Comparison of ENCODE assay signal across 1 cellular context in genomic region chr19:16078759-16079707, GRCh38.
TF ChIP-seq lines count a peak whose summit lies in the region.

No MANE protein-coding gene starts in this region.

TF ChIP-seq in K562, 482 proteins besides CTCF, POLR2A, EP300 and RAD21 (continued from another document and continues in another):
- TF ChIP-seq CEBPG (CRISPR knock-in tag; IDR thresholded peaks at IDR 0.05) (peak; percentile 57), CEBPG (tag; conservative IDR thresholded peaks at IDR 0.05 in 1 of 2, IDR thresholded peaks at IDR 0.05 in 1 of 2) (peak; percentile 68 to 69), AFF1 (IDR thresholded peaks at IDR 0.05; ENCODE audit: low read depth in 1 of 2, partially characterized antibody in 2 of 2) (peak; percentile 35 to 52), SAP30 (IDR thresholded peaks at IDR 0.05; ENCODE audit: borderline replicate concordance, insufficient read depth, low read depth, low read length, poor library complexity, severe bottlenecking) (no peak), ZNF324 (CRISPR knock-in tag; IDR thresholded peaks at IDR 0.05) (no peak), GATA2 (CRISPR knock-in tag; IDR thresholded peaks at IDR 0.05) (peak; percentile 83), TFE3 (CRISPR knock-in tag; IDR thresholded peaks at IDR 0.05) (no peak), SIN3A (IDR thresholded peaks at IDR 0.05; ENCODE audit: borderline replicate concordance in 2 of 2, control insufficient read depth in 1 of 2, low read depth in 2 of 2, low read length in 2 of 2) (no peak), PHF8 (IDR thresholded peaks at IDR 0.05; ENCODE audit: borderline replicate concordance, low read length) (no peak), MAFG (tag; conservative IDR thresholded peaks at IDR 0.05) (peak; percentile 96), ZFPM2 (CRISPR knock-in tag; IDR thresholded peaks at IDR 0.05) (no peak), MBD2 (IDR thresholded peaks at IDR 0.05; ENCODE audit: borderline replicate concordance, low read depth) (peak; percentile 56; the same call in 1 of the 2 replicates), TRIM24 (IDR thresholded peaks at IDR 0.05) (peak; percentile 66 to 69), SETDB1 (IDR thresholded peaks at IDR 0.05; ENCODE audit: low read length) (no peak), UBTF (IDR thresholded peaks at IDR 0.05; ENCODE audit: borderline replicate concordance in 1 of 2, low read depth in 2 of 2, low read length in 2 of 2) (no peak), MEF2A (IDR thresholded peaks at IDR 0.05; ENCODE audit: control insufficient read depth, low read depth, low read length) (0 out of 2 replicates have a peak, but pooled peaks have one; percentile 19), STAT5A (IDR thresholded peaks at IDR 0.05; ENCODE audit: borderline replicate concordance, low read length) (peak; percentile 91), ZBTB11 (CRISPR knock-in tag; IDR thresholded peaks at IDR 0.05) (peak in 1 of 3 experiments; percentile 89; a peak in 2 of 6 replicates), TBL1XR1 (IDR thresholded peaks at IDR 0.05; ENCODE audit: low read length in 2 of 2) (peak in 1 of 2 experiments; percentile 92; a peak in 3 of 4 replicates), ETV1 (tag; conservative IDR thresholded peaks at IDR 0.05; ENCODE audit: low read depth) (peak; percentile 68), ZBTB49 (CRISPR knock-in tag; IDR thresholded peaks at IDR 0.05; ENCODE audit: borderline replicate concordance) (no peak), MAFK (IDR thresholded peaks at IDR 0.05; ENCODE audit: low read length) (peak; percentile 89), POU5F1 (IDR thresholded peaks at IDR 0.05; ENCODE audit: borderline replicate concordance, low read depth, low read length, partially characterized antibody) (no peak), C11orf30 (IDR thresholded peaks at IDR 0.05; ENCODE audit: low read depth) (peak; percentile 92), EP400 (IDR thresholded peaks at IDR 0.05) (peak; percentile 78), ELF4 (CRISPR knock-in tag; IDR thresholded peaks at IDR 0.05) (no peak), EGR1 (conservative IDR thresholded peaks at IDR 0.05) (no peak), MXD1 (CRISPR knock-in tag; IDR thresholded peaks at IDR 0.05; ENCODE audit: borderline replicate concordance, poor library complexity, severe bottlenecking) (no peak), TOE1 (IDR thresholded peaks at IDR 0.05; ENCODE audit: borderline replicate concordance) (no peak), TOE1 (CRISPR knock-in tag; IDR thresholded peaks at IDR 0.05; ENCODE audit: borderline replicate concordance, low read depth) (no peak), CBX5 (IDR thresholded peaks at IDR 0.05; ENCODE audit: borderline replicate concordance, low read depth) (no peak), ZNF143 (CRISPR knock-in tag; IDR thresholded peaks at IDR 0.05) (no peak), CEBPB (tag; IDR thresholded peaks at IDR 0.05) (peak; percentile 79), ETV6 (IDR thresholded peaks at IDR 0.05; ENCODE audit: borderline replicate concordance in 1 of 2, low read depth in 2 of 2, low read length in 1 of 2) (peak in 1 of 2 experiments; percentile 48; a peak in 1 of 4 replicates), ETV6 (CRISPR knock-in tag; IDR thresholded peaks at IDR 0.05; ENCODE audit: borderline replicate concordance) (no peak), PPARD (CRISPR knock-in tag; IDR thresholded peaks at IDR 0.05) (no peak), SRSF9 (IDR thresholded peaks at IDR 0.05; ENCODE audit: borderline replicate concordance, low read depth, low read length) (no peak), SMAD4 (CRISPR knock-in tag; conservative IDR thresholded peaks at IDR 0.05) (0 out of 2 replicates have a peak, but pooled peaks have one; percentile 53), TGIF2 (CRISPR knock-in tag; IDR thresholded peaks at IDR 0.05) (no peak), TAL1 (IDR thresholded peaks at IDR 0.05) (peak; percentile 96), CREM (IDR thresholded peaks at IDR 0.05; ENCODE audit: low read depth) (peak; percentile 63), PML (IDR thresholded peaks at IDR 0.05; ENCODE audit: low read length) (peak; percentile 95), ZNF583 (CRISPR knock-in tag; IDR thresholded peaks at IDR 0.05) (no peak), POLR2H (tag; IDR thresholded peaks at IDR 0.05; ENCODE audit: low read depth) (peak; percentile 95), MAZ (CRISPR knock-in tag; conservative IDR thresholded peaks at IDR 0.05 in 1 of 2, IDR thresholded peaks at IDR 0.05 in 1 of 2) (peak in 1 of 2 experiments; percentile 26; a peak in 1 of 4 replicates), ZBTB43 (CRISPR knock-in tag; IDR thresholded peaks at IDR 0.05) (no peak), ZNF232 (CRISPR knock-in tag; IDR thresholded peaks at IDR 0.05) (peak; percentile 27; the same call in 1 of the 2 replicates), ZNF23 (CRISPR knock-in tag; IDR thresholded peaks at IDR 0.05) (no peak), ELF2 (CRISPR knock-in tag; IDR thresholded peaks at IDR 0.05) (no peak), MTA2 (IDR thresholded peaks at IDR 0.05; ENCODE audit: low read depth) (peak; percentile 91), ATF1 (CRISPR knock-in tag; IDR thresholded peaks at IDR 0.05) (no peak), ATF1 (tag; IDR thresholded peaks at IDR 0.05) (peak; percentile 73)
